Comparison of ENCODE assay signal across 17 cellular contexts in genomic region chr18:23365602-23366001, GRCh38.
A peak's percentile ranks its signal among the peaks of the same experiment; 100 is the strongest.
DNase-seq lines count a peak whose midpoint lies in the region; TF ChIP-seq lines count a peak whose summit lies in the region.
"Had no signal": no experiment of that assay in that cellular context is flagged by ENCODE, and none has a peak within 500 bp of the region (broad histone marks: within the 10 kb centered on the region; RNA-seq: fewer than 3 reads in every experiment).

No MANE protein-coding gene starts in this region.

- peak overlapping the region; percentile 48 to 71 for H3K27ac ChIP-seq in breast epithelium
- H3K27ac ChIP-seq in mammary epithelial cell (ENCODE audit: insufficient read depth, low read depth, low read length) = no peak overlapping the region
- H3K27ac ChIP-seq in vagina = peak overlapping the region; percentile 47
- H3K27ac ChIP-seq: 22Rv1 had no signal

- intact Hi-C loops in breast epithelium (cut with DNase I; ENCODE audit: low total_unique reads) = no loop called here
- intact Hi-C loops in mammary epithelial cell (cut with micrococcal nuclease) = no loop called here
- intact Hi-C loops in vagina (cut with DNase I) = loop anchor here (5.0 kb wide), 1 partner anchor 108 kb away; no protein-coding TSS in a partner anchor
- intact Hi-C loops in activated CD4-positive, alpha-beta memory T cell treated with anti-CD3 and anti-CD28 coated beads for 36 hours (cut with micrococcal nuclease) = no loop called here

- H3K27ac Mint-ChIP-seq in mesothelial cell of epicardium = peak overlapping the region; percentile 66
- H3K27ac Mint-ChIP-seq in activated CD4-positive, alpha-beta memory T cell treated with anti-CD3 and anti-CD28 coated beads for 36 hours = no peak overlapping the region
- H3K27ac Mint-ChIP-seq: activated naive CD8-positive, alpha-beta T cell treated with anti-CD3 and anti-CD28 coated beads, Interleukin-2, amount 50 U/mL, for 24 hours; activated T-cell treated with anti-CD3 and anti-CD28 coated beads, Interleukin-2, amount 50 U/mL, for 72 hours; stimulated activated naive CD8-positive, alpha-beta T cell treated with anti-CD3 and anti-CD28 coated beads, Interleukin-15, Interleukin-2, amounts not matched to agents 100 ng/mL and 50 ng/mL, for 24 hours had no signal

- no peak for DNase-seq in breast epithelium (ENCODE audit: low spot score in 2 of 2)
- DNase-seq in mammary epithelial cell = no peak
- peak; percentile 47 for DNase-seq in dedifferentiated amniotic fluid mesenchymal stem cell (ENCODE audit: extremely low spot score)
- DNase-seq in mesothelial cell of epicardium (ENCODE audit: low spot score in 2 of 2, unreplicated experiment in 2 of 2) = no peak
- DNase-seq in vagina (ENCODE audit: extremely low spot score in 2 of 2) = no peak
- DNase-seq in activated CD4-positive, alpha-beta memory T cell treated with anti-CD3 and anti-CD28 coated beads for 36 hours = no peak
- no peak for DNase-seq in GM13977 (ENCODE audit: low spot score)
- no peak for DNase-seq in middle frontal gyrus (ENCODE audit: extremely low spot score, low spot score)
- DNase-seq: activated naive CD8-positive, alpha-beta T cell treated with anti-CD3 and anti-CD28 coated beads, Interleukin-2, amount 50 U/mL, for 24 hours; activated T-cell treated with anti-CD3 and anti-CD28 coated beads, Interleukin-2, amount 50 U/mL, for 72 hours; Caco-2; H7; NCI-H2029; NCI-H774; RPMI8226 had no signal

- dilution Hi-C loops in mammary epithelial cell (cut with HindIII; ENCODE audit: low sequenced_read_pairs) = no loop called here

- TF ChIP-seq CTCF in breast epithelium (IDR thresholded peaks at IDR 0.05) (no peak), mammary epithelial cell (conservative IDR thresholded peaks at IDR 0.05 in 1 of 2, IDR thresholded peaks at IDR 0.05 in 1 of 2; ENCODE audit: extremely low read depth in 1 of 2, insufficient read depth in 1 of 2, low read depth in 1 of 2, low read length in 2 of 2) (no peak), mesothelial cell of epicardium (IDR thresholded peaks at IDR 0.05; ENCODE audit: unreplicated experiment) (no peak), vagina (IDR thresholded peaks at IDR 0.05) (no peak), GM13977 (IDR thresholded peaks at IDR 0.05; ENCODE audit: extremely low read depth, insufficient read depth, missing control alignments) (no peak)

- peaks cover 5% of the 10 kb centered on the region for H3K36me3 Mint-ChIP-seq in mesothelial cell of epicardium
- no peaks in the 10 kb centered on the region for H3K36me3 Mint-ChIP-seq in activated CD4-positive, alpha-beta memory T cell treated with anti-CD3 and anti-CD28 coated beads for 36 hours

- no peaks in the 10 kb centered on the region for H3K36me3 ChIP-seq in breast epithelium
- H3K36me3 ChIP-seq in mammary epithelial cell (ENCODE audit: insufficient read depth, low read length) = no peaks in the 10 kb centered on the region
- H3K36me3 ChIP-seq in vagina = no peaks in the 10 kb centered on the region

- no peaks in the 10 kb centered on the region for H3K4me1 ChIP-seq in breast epithelium
- H3K4me1 ChIP-seq in mammary epithelial cell (ENCODE audit: insufficient read depth, low read length) = no peaks in the 10 kb centered on the region
- peaks cover 5% of the 10 kb centered on the region for H3K4me1 ChIP-seq in vagina
- H3K4me1 ChIP-seq: Caco-2 had no signal

- H2AFZ ChIP-seq in mammary epithelial cell (ENCODE audit: low read depth, low read length) = no peak overlapping the region

- H3K27me3 ChIP-seq in breast epithelium (no peaks in the 10 kb centered on the region), mammary epithelial cell (ENCODE audit: insufficient read depth, low read length) (no peaks in the 10 kb centered on the region), vagina (no peaks in the 10 kb centered on the region)

- BruUV-seq in mammary epithelial cell (replicated peaks; lab: Mats Ljungman, UMichigan) = no TSS peak

- H3K79me2 ChIP-seq in mammary epithelial cell (ENCODE audit: insufficient read depth, low read length) = no peaks in the 10 kb centered on the region

- POLR2A ChIA-PET in activated CD4-positive, alpha-beta memory T cell treated with anti-CD3 and anti-CD28 coated beads for 36 hours (lab: Charles Lee) = no interaction called here

- TF ChIP-seq POLR2A in breast epithelium (IDR thresholded peaks at IDR 0.05) (no peak), vagina (IDR thresholded peaks at IDR 0.05) (no peak)

- H3K4me2 ChIP-seq in mammary epithelial cell (ENCODE audit: insufficient read depth, low read depth, low read length) = no peak overlapping the region

- no peaks in the 10 kb centered on the region for H4K20me1 ChIP-seq in mammary epithelial cell (ENCODE audit: insufficient read depth, low read length)

- CTCF ChIA-PET in mammary epithelial cell (lab: Charles Lee; ENCODE audit: low non-redundant PET) = interaction anchor here (0.7 kb wide), 1 partner anchor 288 kb away, joined by 3 read pairs; no protein-coding TSS in a partner anchor
- CTCF ChIA-PET in activated CD4-positive, alpha-beta memory T cell treated with anti-CD3 and anti-CD28 coated beads for 36 hours (lab: Charles Lee) = interaction anchor here (0.6 kb wide), 1 partner anchor 1019 kb away, joined by 4 read pairs; no protein-coding TSS in a partner anchor

- no peak overlapping the region for H3K9ac ChIP-seq in mammary epithelial cell (ENCODE audit: insufficient read depth, low read length)

- in situ Hi-C loops in mammary epithelial cell (cut with MboI; ENCODE audit: low sequenced_read_pairs in 2 of 2) (no loop called here), GM13977 (cut with MboI; ENCODE audit: low pct_unique_long_range_greater_than_20kb, low sequenced_read_pairs, unreplicated experiment) (no loop called here)

- no peaks in the 10 kb centered on the region for H3K9me3 Mint-ChIP-seq in mesothelial cell of epicardium
- no peaks in the 10 kb centered on the region for H3K9me3 Mint-ChIP-seq in activated CD4-positive, alpha-beta memory T cell treated with anti-CD3 and anti-CD28 coated beads for 36 hours
- H3K9me3 Mint-ChIP-seq: activated naive CD8-positive, alpha-beta T cell treated with anti-CD3 and anti-CD28 coated beads, Interleukin-2, amount 50 U/mL, for 24 hours; activated T-cell treated with anti-CD3 and anti-CD28 coated beads, Interleukin-2, amount 50 U/mL, for 72 hours; stimulated activated naive CD8-positive, alpha-beta T cell treated with anti-CD3 and anti-CD28 coated beads, Interleukin-15, Interleukin-2, amounts not matched to agents 100 ng/mL and 50 ng/mL, for 24 hours had no signal

- no peak overlapping the region for H3K4me3 ChIP-seq in breast epithelium
- H3K4me3 ChIP-seq in mammary epithelial cell (replicated peaks in 1 of 3; ENCODE audit: insufficient read depth in 1 of 3, low read depth in 2 of 3, low read length in 3 of 3) = no peak overlapping the region
- no peak overlapping the region for H3K4me3 ChIP-seq in vagina

- H3K4me1 Mint-ChIP-seq in mesothelial cell of epicardium = peaks cover 14% of the 10 kb centered on the region
- H3K4me1 Mint-ChIP-seq in activated CD4-positive, alpha-beta memory T cell treated with anti-CD3 and anti-CD28 coated beads for 36 hours (ENCODE audit: low read depth) = no peaks in the 10 kb centered on the region
- H3K4me1 Mint-ChIP-seq: activated naive CD8-positive, alpha-beta T cell treated with anti-CD3 and anti-CD28 coated beads, Interleukin-2, amount 50 U/mL, for 24 hours had no signal

- H3K4me3 Mint-ChIP-seq in mesothelial cell of epicardium = no peak overlapping the region
- H3K4me3 Mint-ChIP-seq in activated CD4-positive, alpha-beta memory T cell treated with anti-CD3 and anti-CD28 coated beads for 36 hours = no peak overlapping the region
- H3K4me3 Mint-ChIP-seq: activated naive CD8-positive, alpha-beta T cell treated with anti-CD3 and anti-CD28 coated beads, Interleukin-2, amount 50 U/mL, for 24 hours; activated T-cell treated with anti-CD3 and anti-CD28 coated beads, Interleukin-2, amount 50 U/mL, for 72 hours; stimulated activated naive CD8-positive, alpha-beta T cell treated with anti-CD3 and anti-CD28 coated beads, Interleukin-15, Interleukin-2, amounts not matched to agents 100 ng/mL and 50 ng/mL, for 24 hours had no signal

- no peaks in the 10 kb centered on the region for H3K27me3 Mint-ChIP-seq in mesothelial cell of epicardium (ENCODE audit: low read depth)
- no peaks in the 10 kb centered on the region for H3K27me3 Mint-ChIP-seq in activated CD4-positive, alpha-beta memory T cell treated with anti-CD3 and anti-CD28 coated beads for 36 hours
- H3K27me3 Mint-ChIP-seq: activated naive CD8-positive, alpha-beta T cell treated with anti-CD3 and anti-CD28 coated beads, Interleukin-2, amount 50 U/mL, for 24 hours; stimulated activated naive CD8-positive, alpha-beta T cell treated with anti-CD3 and anti-CD28 coated beads, Interleukin-15, Interleukin-2, amounts not matched to agents 100 ng/mL and 50 ng/mL, for 24 hours had no signal

- WGBS in mammary epithelial cell (ENCODE audit: low coverage, missing lambda C conversion rate) = 53% methylated on average over 2 of the region's 2 CpGs

- H3K9me3 ChIP-seq in breast epithelium (no peaks in the 10 kb centered on the region), mammary epithelial cell (replicated peaks; ENCODE audit: insufficient read depth, low read length) (no peaks in the 10 kb centered on the region), vagina (no peaks in the 10 kb centered on the region)
- H3K9me3 ChIP-seq: Caco-2 had no signal
